9 cellular contexts compared by ENCODE assay signal in the genomic region with DNA sequence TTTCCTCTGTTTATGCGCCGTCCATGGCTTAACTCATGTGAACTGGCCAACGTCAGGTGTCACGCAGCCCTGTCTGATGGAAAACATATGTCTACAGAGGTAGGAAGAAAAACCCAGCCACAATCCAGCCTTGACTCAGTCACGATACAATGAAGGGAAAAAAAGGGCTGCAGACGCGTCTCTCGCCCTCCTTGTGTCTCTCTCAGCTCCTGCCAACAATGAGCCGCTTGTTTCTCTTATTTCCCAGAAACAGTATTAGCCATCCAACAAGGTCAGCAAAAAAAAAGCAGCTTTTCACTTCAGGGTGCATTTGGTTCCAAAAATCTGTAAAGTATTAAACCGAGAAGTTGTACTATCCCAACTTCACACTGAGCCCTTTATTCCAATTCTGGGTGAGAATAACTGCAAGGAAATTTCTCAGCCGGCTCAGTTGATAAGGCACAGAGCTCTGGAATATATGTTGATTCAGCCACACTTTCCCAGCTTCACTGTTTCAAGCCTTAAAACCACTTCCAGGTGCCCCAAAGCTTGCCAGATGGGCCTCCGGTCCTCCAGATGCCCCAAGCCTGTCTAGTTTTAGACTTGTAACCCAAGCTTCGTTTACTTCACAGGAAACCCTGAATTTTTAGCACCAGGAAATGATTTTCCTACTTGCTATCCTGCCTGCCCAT.
DNase-seq lines count a peak whose midpoint lies in the region; ATAC-seq lines count a peak whose summit lies in the region.
"Had no signal": no experiment of that assay in that cellular context is flagged by ENCODE, and none has a peak within 500 bp of the region (broad histone marks: within the 10 kb centered on the region; RNA-seq: fewer than 3 reads in every experiment).

No MANE protein-coding gene starts in this region.

- DNase-seq in EH (ENCODE audit: low read depth) (peak; percentile 65), brain pericyte (ENCODE audit: low read depth, low spot score) (peak; percentile 65), hypothalamus (lab: John Stamatoyannopoulos, UW) (peak in 31 of 51 donors; percentile 5 to 67 (median 36)), sciatic nerve (ENCODE audit: low spot score) (peak; percentile 77), NOMO-1 (lab: John Stamatoyannopoulos, UW; ENCODE audit: unreplicated experiment in 2 of 2) (no peak), cortex of kidney (lab: John Stamatoyannopoulos, UW) (no peak)
- DNase-seq: DND-41 had no signal

- intact Hi-C loops in sciatic nerve (cut with DNase I), result no loop called here

- ATAC-seq in sciatic nerve, result peak; percentile 93
- ATAC-seq in GM21717 (IDR thresholded peaks at IDR 0.05; ENCODE audit: unreplicated experiment), result no peak
- no peak for ATAC-seq in GM21619 (IDR thresholded peaks at IDR 0.05; ENCODE audit: unreplicated experiment)

Comparison
In these comparisons a context has a peak if more than half of its experiments do, and no peak if none do; other contexts are left out.
1. DNase-seq: peak in EH (single experiment), brain pericyte (single experiment), hypothalamus (31 of 51) and sciatic nerve (single experiment); none in NOMO-1 (0 of 2) and cortex of kidney (single experiment).